11 cellular contexts compared by ENCODE assay signal in genomic region chr4:100907465-100908454, GRCh38.
DNase-seq lines count a peak whose midpoint lies in the region; ATAC-seq and TF ChIP-seq lines count a peak whose summit lies in the region.
"Had no signal": no experiment of that assay in that cellular context is flagged by ENCODE, and none has a peak within 500 bp of the region (broad histone marks: within the 10 kb centered on the region; RNA-seq: fewer than 3 reads in every experiment).

No MANE protein-coding gene starts in this region.

- H3K27ac ChIP-seq in C4-2B (no peak overlapping the region), right lobe of liver (peak overlapping the region in 1 of 3 donors; percentile 13)

- H3K9me3 ChIP-seq in right lobe of liver = no peaks in the 10 kb centered on the region

- WGBS in right lobe of liver (ENCODE audit: insufficient coverage, low coverage, low lambda C conversion rate, missing lambda C conversion rate) = 18% methylated on average over 3 of the region's 3 CpGs

- H3K27ac Mint-ChIP-seq in MCF 10A (ENCODE audit: low read depth, unreplicated experiment) = no peak overlapping the region
- H3K27ac Mint-ChIP-seq in activated CD4-positive, alpha-beta memory T cell treated with anti-CD3 and anti-CD28 coated beads, Interleukin-2, amount 10 ng/mL, durations not matched to agents 7 days and 5 days = no peak overlapping the region
- H3K27ac Mint-ChIP-seq: activated T-cell treated with anti-CD3 and anti-CD28 coated beads, Interleukin-2, amount 50 U/mL, for 24 hours had no signal

- no TSS peak for BruUV-seq in MCF 10A (replicated peaks; lab: Mats Ljungman, UMichigan)

- H3K4me3 ChIP-seq in right lobe of liver = peak overlapping the region in 2 of 3 donors; percentile 4 to 25

- no peaks in the 10 kb centered on the region for H3K36me3 Mint-ChIP-seq in MCF 10A (ENCODE audit: insufficient read depth, unreplicated experiment)
- peaks cover 3% of the 10 kb centered on the region for H3K36me3 Mint-ChIP-seq in activated CD4-positive, alpha-beta memory T cell treated with anti-CD3 and anti-CD28 coated beads, Interleukin-2, amount 10 ng/mL, durations not matched to agents 7 days and 5 days (ENCODE audit: low read depth)

- ATAC-seq in right lobe of liver (peak; percentile 78 to 96 (median 94)), GM18873 (IDR thresholded peaks at IDR 0.05; ENCODE audit: low FRiP score, unreplicated experiment) (no peak)

- CTCF ChIA-PET in MCF 10A (lab: Yijun Ruan, JAX) = interaction anchor here (0.7 to 1.1 kb wide), 7 partner anchors 9 to 1409 kb away, joined by 3 to 4 read pairs (median 3); no protein-coding TSS in a partner anchor
- CTCF ChIA-PET in activated CD4-positive, alpha-beta memory T cell treated with anti-CD3 and anti-CD28 coated beads, Interleukin-2, amount 10 ng/mL, durations not matched to agents 7 days and 5 days (lab: Charles Lee) = no interaction called here

- intact Hi-C loops in MCF 10A (cut with micrococcal nuclease) (loop anchor here (2.0 to 10.0 kb wide), 4 partner anchors 439 to 1355 kb away; partner anchors contain the start of gene PPP3CA), right lobe of liver (cut with DNase I) (no loop called here)

- peaks cover 0 to 19% (median 0%) of the 10 kb centered on the region in 4 donors for H3K4me1 ChIP-seq in right lobe of liver

- POLR2A ChIA-PET in MCF 10A (lab: Yijun Ruan, JAX) = no interaction called here
- POLR2A ChIA-PET in activated CD4-positive, alpha-beta memory T cell treated with anti-CD3 and anti-CD28 coated beads, Interleukin-2, amount 10 ng/mL, durations not matched to agents 7 days and 5 days (lab: Charles Lee) = no interaction called here

- H3K27me3 Mint-ChIP-seq in MCF 10A (ENCODE audit: insufficient read depth, unreplicated experiment) = no peaks in the 10 kb centered on the region
- peaks cover 4% of the 10 kb centered on the region for H3K27me3 Mint-ChIP-seq in activated CD4-positive, alpha-beta memory T cell treated with anti-CD3 and anti-CD28 coated beads, Interleukin-2, amount 10 ng/mL, durations not matched to agents 7 days and 5 days
- H3K27me3 Mint-ChIP-seq: activated T-cell treated with anti-CD3 and anti-CD28 coated beads, Interleukin-2, amount 50 U/mL, for 24 hours had no signal

- peak; percentile 66 for TF ChIP-seq CTCF in C4-2B (conservative IDR thresholded peaks at IDR 0.05)
- TF ChIP-seq CTCF in MCF 10A (IDR thresholded peaks at IDR 0.05; ENCODE audit: unreplicated experiment) = peak; percentile 39
- peak; percentile 38 to 52 (median 45) for TF ChIP-seq CTCF in right lobe of liver (IDR thresholded peaks at IDR 0.05)

- no peaks in the 10 kb centered on the region for H3K27me3 ChIP-seq in right lobe of liver

- TF ChIP-seq POLR2A in right lobe of liver (IDR thresholded peaks at IDR 0.05) = no peak

- no peaks in the 10 kb centered on the region for H3K9me3 Mint-ChIP-seq in MCF 10A (ENCODE audit: unreplicated experiment)
- no peaks in the 10 kb centered on the region for H3K9me3 Mint-ChIP-seq in activated CD4-positive, alpha-beta memory T cell treated with anti-CD3 and anti-CD28 coated beads, Interleukin-2, amount 10 ng/mL, durations not matched to agents 7 days and 5 days
- H3K9me3 Mint-ChIP-seq: activated T-cell treated with anti-CD3 and anti-CD28 coated beads, Interleukin-2, amount 50 U/mL, for 24 hours had no signal

- DNase-seq in HPDE6-E6E7 (ENCODE audit: extremely low spot score) = peak; percentile 12
- DNase-seq in MCF 10A (ENCODE audit: unreplicated experiment) = peak; percentile 31
- DNase-seq in right lobe of liver = no peak
- DNase-seq in activated CD4-positive, alpha-beta memory T cell treated with anti-CD3 and anti-CD28 coated beads, Interleukin-2, amount 10 ng/mL, durations not matched to agents 7 days and 5 days = no peak
- no peak for DNase-seq in NOMO-1 treated with dmso at 0.1 percent for 144 hours (lab: John Stamatoyannopoulos, UW; ENCODE audit: unreplicated experiment)
- no peak for DNase-seq in NCI-H1105 (lab: John Stamatoyannopoulos, UW)
- DNase-seq: activated T-cell treated with anti-CD3 and anti-CD28 coated beads, Interleukin-2, amount 50 U/mL, for 24 hours; OCI-M1; stimulated activated CD4-positive, alpha-beta T cell treated with anti-CD3 and anti-CD28 coated beads, Interleukin-2, amount 100 ng/mL, for 24 hours had no signal

- peaks cover 4% of the 10 kb centered on the region for H3K4me1 Mint-ChIP-seq in MCF 10A (ENCODE audit: insufficient read depth, unreplicated experiment)
- no peaks in the 10 kb centered on the region for H3K4me1 Mint-ChIP-seq in activated CD4-positive, alpha-beta memory T cell treated with anti-CD3 and anti-CD28 coated beads, Interleukin-2, amount 10 ng/mL, durations not matched to agents 7 days and 5 days

- H3K36me3 ChIP-seq in right lobe of liver = no peaks in the 10 kb centered on the region

- H3K4me3 Mint-ChIP-seq in MCF 10A (ENCODE audit: unreplicated experiment) = no peak overlapping the region
- H3K4me3 Mint-ChIP-seq in activated CD4-positive, alpha-beta memory T cell treated with anti-CD3 and anti-CD28 coated beads, Interleukin-2, amount 10 ng/mL, durations not matched to agents 7 days and 5 days = no peak overlapping the region
- H3K4me3 Mint-ChIP-seq: activated T-cell treated with anti-CD3 and anti-CD28 coated beads, Interleukin-2, amount 50 U/mL, for 24 hours had no signal

Comparison
In these comparisons a context has a peak if more than half of its experiments do, and no peak if none do; other contexts are left out.
1. DNase-seq: peak in HPDE6-E6E7 (single experiment) and MCF 10A (single experiment); none in right lobe of liver (0 of 3), activated CD4-positive, alpha-beta memory T cell treated with anti-CD3 and anti-CD28 coated beads, Interleukin-2, amount 10 ng/mL, durations not matched to agents 7 days and 5 days (single experiment), NOMO-1 treated with dmso at 0.1 percent for 144 hours (single experiment) and NCI-H1105 (single experiment).
2. Peak in every context shown above with its lines, with median percentiles within 50 percentile points of each other: CTCF ChIP-seq.